ENCODE assay signal across 31 cellular contexts in the genomic region with DNA sequence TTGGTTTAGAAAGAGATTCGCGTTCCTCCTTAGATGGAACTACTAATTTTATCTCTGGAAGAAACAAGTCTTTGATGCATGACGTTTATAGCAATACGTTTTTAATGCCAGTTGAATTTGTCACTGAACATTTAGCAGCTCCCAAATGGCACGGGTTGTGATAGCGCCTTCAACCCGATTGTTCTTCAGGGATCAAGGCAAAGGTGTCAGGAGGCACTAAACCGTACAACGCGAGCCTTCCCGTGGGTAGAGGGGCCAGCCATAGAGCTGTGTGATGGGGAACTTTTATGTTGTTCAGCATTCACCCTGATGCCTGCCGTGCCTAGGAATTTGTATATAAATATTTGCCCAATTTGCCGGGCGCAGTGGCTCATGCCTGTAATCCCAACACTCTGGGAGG. TPM values are rescaled to one million over a fixed set of nuclear protein-coding genes. Genes with fewer than 3 reads are reported as not detected.
DNase-seq lines count a peak whose midpoint lies in the region; ATAC-seq and TF ChIP-seq lines count a peak whose summit lies in the region.
"Had no signal": no experiment of that assay in that cellular context is flagged by ENCODE, and none has a peak within 500 bp of the region (broad histone marks: within the 10 kb centered on the region; RNA-seq: fewer than 3 reads in every experiment).

No MANE protein-coding gene starts in this region.

- TF ChIP-seq POLR2A in sigmoid colon (IDR thresholded peaks at IDR 0.05): no peak

- no peak for TF ChIP-seq EP300 in sigmoid colon (IDR thresholded peaks at IDR 0.05)

- intact Hi-C loops in Right ventricle myocardium inferior (cut with DNase I) (loop anchor here (10.0 kb wide), 2 partner anchors 295 to 555 kb away; no protein-coding TSS in a partner anchor), heart right ventricle (cut with DNase I) (loop anchor here in 3 of 10 donors (10.0 kb wide), 3 partner anchors 55 to 555 kb away; no protein-coding TSS in a partner anchor), sigmoid colon (cut with DNase I) (loop anchor here (5.0 to 10.0 kb wide), 3 partner anchors 73 to 555 kb away; a partner anchor contains a TSS)

- ATAC-seq in Right ventricle myocardium inferior (no peak), heart right ventricle (no peak), WTC11 (no peak)
- ATAC-seq: A549; lower lobe of right lung; mucosa of descending colon; stimulated activated naive CD8-positive, alpha-beta T cell treated with anti-CD3 and anti-CD28 coated beads, Interleukin-15, amount 100 ng/mL, for 72 hours had no signal

- TF ChIP-seq CTCF in heart right ventricle (IDR thresholded peaks at IDR 0.05) (no peak), RWPE1 (conservative IDR thresholded peaks at IDR 0.05; ENCODE audit: low read depth) (no peak), hepatocyte (IDR thresholded peaks at IDR 0.05; ENCODE audit: poor library complexity) (no peak), sigmoid colon (IDR thresholded peaks at IDR 0.05) (no peak), WTC11 (IDR thresholded peaks at IDR 0.05) (no peak), brain microvascular endothelial cell (IDR thresholded peaks at IDR 0.05; ENCODE audit: low read depth, low read length, missing control alignments) (no peak)

- H3K27me3 Mint-ChIP-seq in WTC11 (ENCODE audit: low read depth): no peaks in the 10 kb centered on the region
- H3K27me3 Mint-ChIP-seq: B cell; dendritic cell treated with granulocyte-macrophage colony-stimulating factor and Interleukin-4, amounts not matched to agents 40 ng/mL and 50 ng/mL, for 4 days; stimulated activated naive CD8-positive, alpha-beta T cell treated with anti-CD3 and anti-CD28 coated beads, Interleukin-15, amount 100 ng/mL, for 72 hours had no signal

- H3K36me3 ChIP-seq in heart right ventricle (peaks cover 0 to 30% (median 0%) of the 10 kb centered on the region in 9 donors), hepatocyte (replicated peaks; ENCODE audit: insufficient read depth, low read depth) (no peaks in the 10 kb centered on the region), sigmoid colon (peaks cover 0 to 7% (median 2%) of the 10 kb centered on the region in 4 donors), brain microvascular endothelial cell (replicated peaks) (peaks cover 4% of the 10 kb centered on the region)
- H3K36me3 ChIP-seq: prostate gland, thyroid gland had no signal

- WGBS in heart right ventricle, 2 donors: 72 to 81% methylated on average over 14 of the region's 14 CpGs
- 88% methylated on average over 14 of the region's 14 CpGs for WGBS in hepatocyte (ENCODE audit: low lambda C conversion rate, missing lambda C conversion rate)
- WGBS in sigmoid colon, 2 donors: 85% methylated on average over 14 of the region's 14 CpGs

- no peaks in the 10 kb centered on the region for H3K9me3 Mint-ChIP-seq in WTC11
- H3K9me3 Mint-ChIP-seq: stimulated activated naive CD8-positive, alpha-beta T cell treated with anti-CD3 and anti-CD28 coated beads, Interleukin-15, amount 100 ng/mL, for 72 hours had no signal

- peaks cover 73% of the 10 kb centered on the region for H3K79me2 ChIP-seq in hepatocyte

- peak overlapping the region; percentile 97 for H3K4me2 ChIP-seq in hepatocyte
- H3K4me2 ChIP-seq: A549 had no signal

- no peaks in the 10 kb centered on the region for H3K9me2 ChIP-seq in hepatocyte (replicated peaks; ENCODE audit: insufficient read depth)

- in situ Hi-C loops in brain microvascular endothelial cell (cut with HindIII; ENCODE audit: low pct_ligation_motif_present, low sequenced_read_pairs): no loop called here

- H4K20me1 ChIP-seq in hepatocyte (ENCODE audit: insufficient read depth, poor library complexity, severe bottlenecking): peaks cover 68% of the 10 kb centered on the region

- DNase-seq in Right ventricle myocardium inferior (ENCODE audit: missing footprints) (peak; percentile 32), heart right ventricle (no peak), RWPE1 (ENCODE audit: low spot score) (no peak), hepatocyte (ENCODE audit: low spot score) (no peak), sigmoid colon (no peak), WTC11 (ENCODE audit: low spot score) (no peak), brain microvascular endothelial cell (no peak)
- DNase-seq in stimulated activated CD4-positive, alpha-beta T cell treated with anti-CD3 and anti-CD28 coated beads, Interleukin-12 subunit alpha, Interleukin-12 subunit beta, amount 100 ng/mL, for 4 hours: no peak
- DNase-seq: activated CD8-positive, alpha-beta memory T cell treated with anti-CD3 and anti-CD28 coated beads, Interleukin-2, amount 50 U/mL, for 4 hours; activated naive CD4-positive, alpha-beta T cell treated with anti-CD3 and anti-CD28 coated beads, Interleukin-2, amount 50 U/mL, for 16 hours; amygdala; IMR-90; lower lobe of right lung; mucosa of descending colon; NCI-H1092 treated with DMSO at 0.1 percent for 48 hours; NCI-H187 treated with DMSO at 0.1 percent for 48 hours; NCI-H2171 treated with DMSO at 0.1 percent for 48 hours; NCI-H510A treated with DMSO at 0.1 percent for 48 hours; SHP77; stimulated activated CD4-positive, alpha-beta T cell treated with anti-CD3 and anti-CD28 coated beads, Interleukin-1b, Interleukin-23, amount 100 ng/mL, for 48 hours; stimulated activated CD8-positive, alpha-beta memory T cell treated with anti-CD3 and anti-CD28 coated beads, Interleukin-4, amount 100 ng/mL, for 48 hours; stimulated activated naive CD8-positive, alpha-beta T cell treated with anti-CD3 and anti-CD28 coated beads, Interleukin-15, amount 100 ng/mL, for 72 hours; T-helper 9 cell; thyroid gland had no signal

- H3K27me3 ChIP-seq in heart right ventricle (no peaks in the 10 kb centered on the region), hepatocyte (no peaks in the 10 kb centered on the region), sigmoid colon (no peaks in the 10 kb centered on the region), brain microvascular endothelial cell (replicated peaks) (no peaks in the 10 kb centered on the region)
- H3K27me3 ChIP-seq: neutrophil, thyroid gland had no signal

- H3K4me1 ChIP-seq in heart right ventricle (peaks cover 10 to 65% (median 47%) of the 10 kb centered on the region in 9 donors), hepatocyte (ENCODE audit: insufficient read depth) (peaks cover 25% of the 10 kb centered on the region), sigmoid colon (peaks cover 0 to 78% (median 70%) of the 10 kb centered on the region in 4 donors)

- CTCF ChIA-PET in RWPE1 (lab: Yijun Ruan, JAX) (no interaction called here), WTC11 (lab: Charles Lee) (no interaction called here)

- H3K27ac Mint-ChIP-seq in WTC11: no peak overlapping the region
- H3K27ac Mint-ChIP-seq: dendritic cell treated with granulocyte-macrophage colony-stimulating factor and Interleukin-4, amounts not matched to agents 40 ng/mL and 50 ng/mL, for 4 days; stimulated activated naive CD8-positive, alpha-beta T cell treated with anti-CD3 and anti-CD28 coated beads, Interleukin-15, amount 100 ng/mL, for 72 hours had no signal

- H3K4me3 ChIP-seq in heart right ventricle (no peak overlapping the region), hepatocyte (no peak overlapping the region), sigmoid colon (no peak overlapping the region), brain microvascular endothelial cell (ENCODE audit: low read depth, low read length) (no peak overlapping the region)
- H3K4me3 ChIP-seq: A549, HAP-1, lower lobe of right lung, mucosa of descending colon, prostate gland, skin epidermis, thyroid gland had no signal

- H3K4me3 Mint-ChIP-seq in WTC11: no peak overlapping the region
- H3K4me3 Mint-ChIP-seq: dendritic cell treated with granulocyte-macrophage colony-stimulating factor and Interleukin-4, amounts not matched to agents 40 ng/mL and 50 ng/mL, for 4 days; stimulated activated naive CD8-positive, alpha-beta T cell treated with anti-CD3 and anti-CD28 coated beads, Interleukin-15, amount 100 ng/mL, for 72 hours had no signal

- no peak overlapping the region for H2AFZ ChIP-seq in hepatocyte

- peaks cover 8% of the 10 kb centered on the region for H3K4me1 Mint-ChIP-seq in WTC11

- H3K27ac ChIP-seq in heart right ventricle (peak overlapping the region in 3 of 10 donors; percentile 15 to 42 (median 21)), RWPE1 (peak overlapping the region; percentile 9; the same call in 1 of the 2 replicates), hepatocyte (no peak overlapping the region), sigmoid colon (peak overlapping the region in 3 of 4 donors; percentile 35 to 95 (median 89)), brain microvascular endothelial cell (no peak overlapping the region)
- H3K27ac ChIP-seq: A549, lower lobe of right lung, neutrophil, prostate gland, thyroid gland had no signal

- H3K36me3 Mint-ChIP-seq in WTC11: peaks cover 7% of the 10 kb centered on the region

- POLR2A ChIA-PET in RWPE1 (lab: Yijun Ruan, JAX; ENCODE audit: low non-redundant PET): no interaction called here
- POLR2A ChIA-PET in WTC11 (lab: Charles Lee): no interaction called here

- H3K9me3 ChIP-seq in heart right ventricle (no peaks in the 10 kb centered on the region), hepatocyte (ENCODE audit: low read depth) (no peaks in the 10 kb centered on the region), sigmoid colon (no peaks in the 10 kb centered on the region)
- H3K9me3 ChIP-seq: A549, HAP-1, lower lobe of right lung, mucosa of descending colon, neutrophil, prostate gland, thyroid gland had no signal

TF ChIP-seq in WTC11, 78 proteins besides CTCF, POLR2A, EP300 and RAD21 (continues in another document):
- TF ChIP-seq, protein P1, sequence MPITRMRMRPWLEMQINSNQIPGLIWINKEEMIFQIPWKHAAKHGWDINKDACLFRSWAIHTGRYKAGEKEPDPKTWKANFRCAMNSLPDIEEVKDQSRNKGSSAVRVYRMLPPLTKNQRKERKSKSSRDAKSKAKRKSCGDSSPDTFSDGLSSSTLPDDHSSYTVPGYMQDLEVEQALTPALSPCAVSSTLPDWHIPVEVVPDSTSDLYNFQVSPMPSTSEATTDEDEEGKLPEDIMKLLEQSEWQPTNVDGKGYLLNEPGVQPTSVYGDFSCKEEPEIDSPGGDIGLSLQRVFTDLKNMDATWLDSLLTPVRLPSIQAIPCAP (CRISPR knock-in tag; IDR thresholded peaks at IDR 0.05): no peak

RNA-seq across cellular contexts. Expression of a gene that starts 3.4 kb away (rescaled TPM):
- total RNA-seq in Right ventricle myocardium inferior: 19.1 TPM
- total RNA-seq in heart right ventricle: 10 to 100 TPM; 14.7 to 25.0 (median 20.4) TPM
- 10 to 100 TPM; 32.8 to 38.6 TPM for polyA plus RNA-seq in heart right ventricle
- total RNA-seq in hepatocyte: 46.3 and 48.3 TPM in 2 replicates
- polyA plus RNA-seq in hepatocyte: 102 and 126 TPM in 2 replicates
- 10 to 100 TPM; 20.3 to 32.4 (median 25.4) TPM for total RNA-seq in sigmoid colon
- polyA plus RNA-seq in sigmoid colon: 10 to 100 TPM; 25.8 to 51.4 (median 31.2) TPM
- total RNA-seq in WTC11 (2021): 73.0 to 82.0 TPM (median 73.4 TPM) in 3 replicates

RNA-seq across cellular contexts. Expression of a gene that starts 47.4 kb away (rescaled TPM):
- total RNA-seq in Right ventricle myocardium inferior: 176 TPM
- 100 to 1,000 TPM; 129 to 211 (median 183) TPM for total RNA-seq in heart right ventricle
- 100 to 1,000 TPM in 1 of 2 donors, 10 to 100 TPM in 1; 69.2 to 203 TPM for polyA plus RNA-seq in heart right ventricle
- 101 and 109 TPM in 2 replicates for total RNA-seq in hepatocyte
- polyA plus RNA-seq in hepatocyte: 72.3 and 75.0 TPM in 2 replicates
- total RNA-seq in sigmoid colon: 100 to 1,000 TPM; 108 to 130 (median 119) TPM
- 10 to 100 TPM; 23.4 to 71.0 (median 30.1) TPM for polyA plus RNA-seq in sigmoid colon
- total RNA-seq in WTC11 (2021): 149 to 158 TPM (median 156 TPM) in 3 replicates

Comparison
In these comparisons a context has a peak if more than half of its experiments do, and no peak if none do; other contexts are left out.
1. H3K27ac ChIP-seq: peak in RWPE1 (single experiment) and sigmoid colon (3 of 4); none in hepatocyte (single experiment) and brain microvascular endothelial cell (single experiment).